Comparison of ENCODE assay signal across 16 cellular contexts in genomic region chr12:931591-931990, GRCh38. TPM values are rescaled to one million over a fixed set of nuclear protein-coding genes. Genes with fewer than 3 reads are reported as not detected.
DNase-seq lines count a peak whose midpoint lies in the region; ATAC-seq and TF ChIP-seq lines count a peak whose summit lies in the region.
"Had no signal": no experiment of that assay in that cellular context is flagged by ENCODE, and none has a peak within 500 bp of the region (broad histone marks: within the 10 kb centered on the region; RNA-seq: fewer than 3 reads in every experiment).

No MANE protein-coding gene starts in this region.

- H3K9me3 ChIP-seq in CD4-positive, alpha-beta memory T cell (ENCODE audit: control insufficient read depth in 1 of 2, low read length in 2 of 2): no peaks in the 10 kb centered on the region
- H3K9me3 ChIP-seq: BLaER1 treated with 17β-estradiol and CSF1 and Interleukin-3, amounts not matched to agents 10 nM and 100 nM had no signal

- no peak for DNase-seq in activated T-cell treated with anti-CD3 and anti-CD28 coated beads, Interleukin-2, amount 50 U/mL, for 72 hours
- DNase-seq in activated T-cell treated with anti-CD3 and anti-CD28 coated beads, Interleukin-2, amount 50 U/mL, for 4 hours: no peak
- no peak for DNase-seq in CD4-positive, alpha-beta memory T cell
- no peak for DNase-seq in endothelial cell (ENCODE audit: low spot score)
- DNase-seq in progenitor cell of endocrine pancreas (ENCODE audit: low spot score, unreplicated experiment): no peak
- no peak for DNase-seq in activated CD4-positive, CD25-positive, alpha-beta regulatory T cell (lab: John Stamatoyannopoulos, UW)
- no peak for DNase-seq in OCI-M1 (lab: John Stamatoyannopoulos, UW)
- DNase-seq: ACHN; CD4-positive, alpha-beta T cell; DMS153; DMS79 treated with DMSO at 0.1 percent for 48 hours; EL; GOT3; H9 had no signal

- H3K4me3 Mint-ChIP-seq in activated T-cell treated with anti-CD3 and anti-CD28 coated beads, Interleukin-2, amount 50 U/mL, for 72 hours: no peak overlapping the region
- H3K4me3 Mint-ChIP-seq in activated T-cell treated with anti-CD3 and anti-CD28 coated beads, Interleukin-2, amount 50 U/mL, for 4 hours: no peak overlapping the region
- no peak overlapping the region for H3K4me3 Mint-ChIP-seq in CD4-positive, alpha-beta memory T cell
- H3K4me3 Mint-ChIP-seq in endothelial cell (ENCODE audit: unreplicated experiment): no peak overlapping the region
- H3K4me3 Mint-ChIP-seq in progenitor cell of endocrine pancreas (ENCODE audit: low read depth): no peak overlapping the region
- H3K4me3 Mint-ChIP-seq: CD4-positive, alpha-beta T cell; H9 had no signal

- no peaks in the 10 kb centered on the region for H3K4me1 ChIP-seq in CD4-positive, alpha-beta memory T cell (ENCODE audit: insufficient read depth, low read length)

- H3K27ac ChIP-seq in CD4-positive, alpha-beta memory T cell (ENCODE audit: low read depth, low read length): no peak overlapping the region
- H3K27ac ChIP-seq: BLaER1 treated with 17β-estradiol and CSF1 and Interleukin-3, amounts not matched to agents 10 nM and 100 nM had no signal

- H3K27me3 ChIP-seq in CD4-positive, alpha-beta memory T cell (ENCODE audit: insufficient read depth, low read length): no peaks in the 10 kb centered on the region
- H3K27me3 ChIP-seq: BLaER1 treated with 17β-estradiol and CSF1 and Interleukin-3, amounts not matched to agents 10 nM and 100 nM had no signal

- no peak for ATAC-seq in activated T-cell treated with anti-CD3 and anti-CD28 coated beads, Interleukin-2, amount 50 U/mL, for 72 hours (replicated peaks in 1 of 2)
- ATAC-seq in activated T-cell treated with anti-CD3 and anti-CD28 coated beads, Interleukin-2, amount 50 U/mL, for 4 hours: no peak
- no peak for ATAC-seq in GM18858 (IDR thresholded peaks at IDR 0.05; ENCODE audit: unreplicated experiment)

- intact Hi-C loops in CD4-positive, alpha-beta memory T cell (cut with micrococcal nuclease): no loop called here

- H3K4me1 Mint-ChIP-seq in activated T-cell treated with anti-CD3 and anti-CD28 coated beads, Interleukin-2, amount 50 U/mL, for 72 hours (ENCODE audit: low read depth): peaks cover 8% of the 10 kb centered on the region
- H3K4me1 Mint-ChIP-seq in activated T-cell treated with anti-CD3 and anti-CD28 coated beads, Interleukin-2, amount 50 U/mL, for 4 hours (ENCODE audit: low read depth): no peaks in the 10 kb centered on the region
- H3K4me1 Mint-ChIP-seq in CD4-positive, alpha-beta memory T cell: peaks cover 0 to 4% (median under 1%) of the 10 kb centered on the region in 4 donors
- H3K4me1 Mint-ChIP-seq in endothelial cell (ENCODE audit: unreplicated experiment) (peaks cover 6% of the 10 kb centered on the region), progenitor cell of endocrine pancreas (ENCODE audit: low read depth) (no peaks in the 10 kb centered on the region)
- H3K4me1 Mint-ChIP-seq: H9 had no signal

- peak overlapping the region; percentile 36 for H3K27ac Mint-ChIP-seq in activated T-cell treated with anti-CD3 and anti-CD28 coated beads, Interleukin-2, amount 50 U/mL, for 72 hours
- peak overlapping the region in 4 of 7 donors; percentile 8 to 62 (median 34) for H3K27ac Mint-ChIP-seq in CD4-positive, alpha-beta memory T cell
- H3K27ac Mint-ChIP-seq in endothelial cell (ENCODE audit: unreplicated experiment) (peak overlapping the region; percentile 42), progenitor cell of endocrine pancreas (peak overlapping the region; percentile 12)
- H3K27ac Mint-ChIP-seq: CD4-positive, alpha-beta T cell; H9 had no signal

- H3K4me3 ChIP-seq in CD4-positive, alpha-beta memory T cell (ENCODE audit: low read length in 2 of 2): no peak overlapping the region
- H3K4me3 ChIP-seq: BLaER1 treated with 17β-estradiol and CSF1 and Interleukin-3, amounts not matched to agents 10 nM and 100 nM had no signal

- TF ChIP-seq CTCF in endothelial cell (IDR thresholded peaks at IDR 0.05; ENCODE audit: unreplicated experiment): no peak
- TF ChIP-seq CTCF in progenitor cell of endocrine pancreas (IDR thresholded peaks at IDR 0.05; ENCODE audit: unreplicated experiment): no peak

- H3K27me3 Mint-ChIP-seq in activated T-cell treated with anti-CD3 and anti-CD28 coated beads, Interleukin-2, amount 50 U/mL, for 72 hours (ENCODE audit: low read depth): no peaks in the 10 kb centered on the region
- H3K27me3 Mint-ChIP-seq in activated T-cell treated with anti-CD3 and anti-CD28 coated beads, Interleukin-2, amount 50 U/mL, for 4 hours (ENCODE audit: low read depth): no peaks in the 10 kb centered on the region
- no peaks in the 10 kb centered on the region for H3K27me3 Mint-ChIP-seq in CD4-positive, alpha-beta memory T cell
- peaks cover 3% of the 10 kb centered on the region for H3K27me3 Mint-ChIP-seq in endothelial cell (ENCODE audit: unreplicated experiment)
- no peaks in the 10 kb centered on the region for H3K27me3 Mint-ChIP-seq in progenitor cell of endocrine pancreas
- H3K27me3 Mint-ChIP-seq: CD4-positive, alpha-beta T cell had no signal

- H3K36me3 Mint-ChIP-seq in activated T-cell treated with anti-CD3 and anti-CD28 coated beads, Interleukin-2, amount 50 U/mL, for 72 hours (ENCODE audit: insufficient read depth in 2 of 2): peaks cover 1 to 12% of the 10 kb centered on the region in 2 donors
- H3K36me3 Mint-ChIP-seq in activated T-cell treated with anti-CD3 and anti-CD28 coated beads, Interleukin-2, amount 50 U/mL, for 4 hours (ENCODE audit: insufficient read depth): peaks cover 28% of the 10 kb centered on the region
- peaks cover 31 to 35% of the 10 kb centered on the region in 2 donors for H3K36me3 Mint-ChIP-seq in CD4-positive, alpha-beta memory T cell
- peaks cover 22% of the 10 kb centered on the region for H3K36me3 Mint-ChIP-seq in endothelial cell (ENCODE audit: low read depth, unreplicated experiment)
- H3K36me3 Mint-ChIP-seq in progenitor cell of endocrine pancreas (ENCODE audit: insufficient read depth): peaks cover 33% of the 10 kb centered on the region

- POLR2A ChIA-PET in CD4-positive, alpha-beta memory T cell (lab: Charles Lee; ENCODE audit: partially characterized antibody): no interaction called here

- CTCF ChIA-PET in CD4-positive, alpha-beta memory T cell (lab: Charles Lee; ENCODE audit: partially characterized antibody): no interaction called here

- H3K36me3 ChIP-seq in CD4-positive, alpha-beta memory T cell (ENCODE audit: insufficient read depth, low read length): peaks cover 41% of the 10 kb centered on the region

- H3K9me3 Mint-ChIP-seq in activated T-cell treated with anti-CD3 and anti-CD28 coated beads, Interleukin-2, amount 50 U/mL, for 72 hours: no peaks in the 10 kb centered on the region
- no peaks in the 10 kb centered on the region for H3K9me3 Mint-ChIP-seq in activated T-cell treated with anti-CD3 and anti-CD28 coated beads, Interleukin-2, amount 50 U/mL, for 4 hours
- H3K9me3 Mint-ChIP-seq in CD4-positive, alpha-beta memory T cell: peaks cover 0 to 2% (median 0%) of the 10 kb centered on the region in 8 donors
- no peaks in the 10 kb centered on the region for H3K9me3 Mint-ChIP-seq in endothelial cell (ENCODE audit: unreplicated experiment)
- H3K9me3 Mint-ChIP-seq in progenitor cell of endocrine pancreas (ENCODE audit: low read depth): no peaks in the 10 kb centered on the region
- H3K9me3 Mint-ChIP-seq: CD4-positive, alpha-beta T cell; H9 had no signal

RNA-seq across cellular contexts. Expression of gene RAD52, which starts 17.9 kb away (rescaled TPM):
- 10 to 100 TPM; 12.1 to 18.1 TPM for total RNA-seq in activated T-cell treated with anti-CD3 and anti-CD28 coated beads, Interleukin-2, amount 50 U/mL, for 72 hours
- 10 to 100 TPM in 2 of 3 donors, 1 to 10 TPM in 1; 8.0 to 12.1 (median 11.1) TPM for total RNA-seq in activated T-cell treated with anti-CD3 and anti-CD28 coated beads, Interleukin-2, amount 50 U/mL, for 4 hours
- total RNA-seq in CD4-positive, alpha-beta memory T cell: 10 to 100 TPM; 30.7 to 31.5 TPM
- 1 to 10 TPM in 1 of 2 donors, under 1 TPM in 1; 0.26 to 5.0 TPM for polyA plus RNA-seq in CD4-positive, alpha-beta memory T cell
- 20.3 TPM for total RNA-seq in endothelial cell (ENCODE audit: unreplicated experiment)
- total RNA-seq in progenitor cell of endocrine pancreas: 41.2 and 52.6 TPM in 2 replicates

RNA-seq across cellular contexts. Expression of gene ERC1, which starts 59.4 kb away (rescaled TPM):
- total RNA-seq in activated T-cell treated with anti-CD3 and anti-CD28 coated beads, Interleukin-2, amount 50 U/mL, for 72 hours: 10 to 100 TPM; 27.5 to 28.9 TPM
- total RNA-seq in activated T-cell treated with anti-CD3 and anti-CD28 coated beads, Interleukin-2, amount 50 U/mL, for 4 hours: 10 to 100 TPM; 18.7 to 21.9 (median 20.6) TPM
- 10 to 100 TPM; 34.3 to 41.7 TPM for total RNA-seq in CD4-positive, alpha-beta memory T cell
- 10 to 100 TPM in 1 of 2 donors, 1 to 10 TPM in 1; 4.0 to 23.2 TPM for polyA plus RNA-seq in CD4-positive, alpha-beta memory T cell
- total RNA-seq in endothelial cell (ENCODE audit: unreplicated experiment) (57.9 TPM), progenitor cell of endocrine pancreas (141 and 146 TPM in 2 replicates)
